ENCODE assay signal across 8 cellular contexts in the genomic region with DNA sequence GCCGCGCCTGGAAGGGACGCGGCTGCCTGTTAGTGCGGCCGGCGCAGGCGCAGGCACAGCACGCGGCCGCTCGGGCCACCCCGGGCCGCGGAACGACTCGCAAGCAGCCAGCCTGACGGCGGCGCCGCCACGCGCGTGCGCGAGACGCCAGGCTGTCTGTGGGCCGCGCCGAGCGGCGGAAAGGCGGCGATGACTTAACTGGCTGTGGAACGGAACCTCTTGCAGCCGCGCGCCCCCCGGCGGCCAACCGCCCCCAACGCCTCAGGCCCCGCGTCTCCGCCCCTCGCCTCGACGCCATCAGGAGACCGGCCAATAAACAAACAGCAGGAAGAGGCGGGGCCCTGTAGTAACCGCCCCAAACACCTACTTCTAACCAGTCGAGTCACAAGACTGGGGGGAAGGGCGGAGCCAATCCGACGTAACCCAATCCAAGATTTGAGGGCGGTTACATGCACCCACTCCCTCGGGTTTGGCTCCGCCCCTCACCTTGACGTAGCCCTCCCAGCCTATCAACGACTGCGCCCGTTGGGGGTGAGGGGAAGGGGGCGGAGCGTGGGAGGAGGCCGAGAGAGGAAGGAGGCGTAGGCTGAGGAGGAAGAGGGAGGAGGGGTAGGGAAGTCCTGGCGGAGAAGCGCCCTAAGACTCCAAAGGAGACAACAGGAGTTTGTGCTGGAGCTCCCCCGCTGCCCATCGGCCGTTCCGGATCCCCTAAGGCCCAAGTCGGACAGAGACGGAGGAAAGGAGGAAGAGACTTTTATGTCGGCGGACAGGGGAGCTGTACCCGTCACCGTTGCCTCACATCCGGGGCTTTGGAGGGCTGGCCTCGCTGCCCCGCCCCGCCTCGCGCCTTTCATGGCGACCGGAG. TPM values are rescaled to one million over a fixed set of nuclear protein-coding genes. Genes with fewer than 3 reads are reported as not detected.
DNase-seq lines count a peak whose midpoint lies in the region; ATAC-seq and TF ChIP-seq lines count a peak whose summit lies in the region.

A gene (plus strand): TSS at position 566 of the 865 bp plus-strand sequence. CDS start 1,088 bp downstream, outside the sequence.

- H3K9me3 Mint-ChIP-seq in CD14-positive monocyte: peaks cover 0 to 2% (median 0%) of the 10 kb centered on the region in 7 donors

- ATAC-seq in GM19372 (IDR thresholded peaks at IDR 0.05; ENCODE audit: low read depth, unreplicated experiment) (peak; percentile 68), HG03565 (IDR thresholded peaks at IDR 0.05; ENCODE audit: unreplicated experiment) (peak; percentile 65)

- H3K27me3 Mint-ChIP-seq in CD14-positive monocyte (ENCODE audit: low read depth in 3 of 3): peaks cover 0 to 1% (median 0%) of the 10 kb centered on the region in 3 donors

- H3K4me3 Mint-ChIP-seq in CD14-positive monocyte: peak within 1 kb of the TSS; percentile 90 to 99

- peak; percentile 68 for TF ChIP-seq CTCF in CD14-positive monocyte (IDR thresholded peaks at IDR 0.05)
- peak; percentile 75 for TF ChIP-seq CTCF in liver (IDR thresholded peaks at IDR 0.05; ENCODE audit: low read depth, low read length, missing input control)

- H3K9ac ChIP-seq in liver (ENCODE audit: low read depth in 1 of 2, low read length in 2 of 2): peak within 1 kb of the TSS; percentile 94

- H3K36me3 ChIP-seq in liver (ENCODE audit: control insufficient read depth in 4 of 4, insufficient read depth in 3 of 4, low read depth in 1 of 4, low read length in 3 of 4): peaks cover 15 to 39% (median 28%) of the 10 kb centered on the region in 4 donors

- H3K4me1 Mint-ChIP-seq in CD14-positive monocyte: peaks cover 38% of the 10 kb centered on the region

- peak within 1 kb of the TSS; percentile 93 to 95 for H3K27ac ChIP-seq in liver (ENCODE audit: low read depth in 1 of 2, low read length in 2 of 2)

- peaks cover 56 to 63% of the 10 kb centered on the region in 2 donors for H3K36me3 Mint-ChIP-seq in CD14-positive monocyte

- peaks cover 3 to 33% (median 29%) of the 10 kb centered on the region in 4 donors for H3K4me1 ChIP-seq in liver (ENCODE audit: control insufficient read depth in 4 of 4, insufficient read depth in 4 of 4, low read length in 3 of 4)

- intact Hi-C loops in CD14-positive monocyte (cut with micrococcal nuclease): loop anchor here (1.0 to 10.0 kb wide), 6 partner anchors 40 to 283 kb away; a partner anchor contains a TSS

- no peaks in the 10 kb centered on the region for H3K9me3 ChIP-seq in liver (ENCODE audit: control insufficient read depth in 4 of 4, low read length in 3 of 4)

- WGBS in liver: under 1% methylated on average over 86 of the region's 86 CpGs

- DNase-seq in CD14-positive monocyte (ENCODE audit: low spot score) (peak; percentile 100), NCI-H774 (lab: John Stamatoyannopoulos, UW) (peak; percentile 99), dermis microvascular lymphatic vessel endothelial cell (ENCODE audit: low read depth in 2 of 2) (peak; percentile 100)
- peak; percentile 100 for DNase-seq in activated CD4-positive, alpha-beta T cell treated with anti-CD3 and anti-CD28 coated beads, Interleukin-2, amount 50 U/mL, for 48 hours
- peak; percentile 99 to 100 for DNase-seq in stimulated activated CD4-positive, alpha-beta T cell treated with anti-CD3 and anti-CD28 coated beads, Interleukin-4, amount 100 ng/mL, for 4 hours

- peak; percentile 57 to 66 for TF ChIP-seq RAD21 in liver (IDR thresholded peaks at IDR 0.05)

- peak within 1 kb of the TSS; percentile 100 for H3K27ac Mint-ChIP-seq in CD14-positive monocyte

- no peaks in the 10 kb centered on the region for H3K27me3 ChIP-seq in liver (ENCODE audit: control insufficient read depth in 4 of 4, insufficient read depth in 4 of 4, low read length in 3 of 4)

- H3K4me3 ChIP-seq in liver (ENCODE audit: low read depth in 1 of 3, low read length in 3 of 3): peak within 1 kb of the TSS; percentile 77 to 88 (median 83)

TF ChIP-seq in liver, 16 proteins besides CTCF, POLR2A, EP300 and RAD21:
- TF ChIP-seq TAF1 (conservative IDR thresholded peaks at IDR 0.05): peak; percentile 14
- no peak for TF ChIP-seq FOXA1 (IDR thresholded peaks at IDR 0.05)
- TF ChIP-seq, protein P1, sequence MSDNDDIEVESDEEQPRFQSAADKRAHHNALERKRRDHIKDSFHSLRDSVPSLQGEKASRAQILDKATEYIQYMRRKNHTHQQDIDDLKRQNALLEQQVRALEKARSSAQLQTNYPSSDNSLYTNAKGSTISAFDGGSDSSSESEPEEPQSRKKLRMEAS (IDR thresholded peaks at IDR 0.05): peak; percentile 57
- TF ChIP-seq YY1 (IDR thresholded peaks at IDR 0.05): peak; percentile 94
- TF ChIP-seq GABPA (IDR thresholded peaks at IDR 0.05 in 1 of 2, conservative IDR thresholded peaks at IDR 0.05 in 1 of 2): peak; percentile 35 to 81
- peak; percentile 21 to 48 for TF ChIP-seq RXRA (IDR thresholded peaks at IDR 0.05)
- TF ChIP-seq, protein P2, sequence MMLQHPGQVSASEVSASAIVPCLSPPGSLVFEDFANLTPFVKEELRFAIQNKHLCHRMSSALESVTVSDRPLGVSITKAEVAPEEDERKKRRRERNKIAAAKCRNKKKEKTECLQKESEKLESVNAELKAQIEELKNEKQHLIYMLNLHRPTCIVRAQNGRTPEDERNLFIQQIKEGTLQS (IDR thresholded peaks at IDR 0.05): peak; percentile 44
- TF ChIP-seq, protein P3, sequence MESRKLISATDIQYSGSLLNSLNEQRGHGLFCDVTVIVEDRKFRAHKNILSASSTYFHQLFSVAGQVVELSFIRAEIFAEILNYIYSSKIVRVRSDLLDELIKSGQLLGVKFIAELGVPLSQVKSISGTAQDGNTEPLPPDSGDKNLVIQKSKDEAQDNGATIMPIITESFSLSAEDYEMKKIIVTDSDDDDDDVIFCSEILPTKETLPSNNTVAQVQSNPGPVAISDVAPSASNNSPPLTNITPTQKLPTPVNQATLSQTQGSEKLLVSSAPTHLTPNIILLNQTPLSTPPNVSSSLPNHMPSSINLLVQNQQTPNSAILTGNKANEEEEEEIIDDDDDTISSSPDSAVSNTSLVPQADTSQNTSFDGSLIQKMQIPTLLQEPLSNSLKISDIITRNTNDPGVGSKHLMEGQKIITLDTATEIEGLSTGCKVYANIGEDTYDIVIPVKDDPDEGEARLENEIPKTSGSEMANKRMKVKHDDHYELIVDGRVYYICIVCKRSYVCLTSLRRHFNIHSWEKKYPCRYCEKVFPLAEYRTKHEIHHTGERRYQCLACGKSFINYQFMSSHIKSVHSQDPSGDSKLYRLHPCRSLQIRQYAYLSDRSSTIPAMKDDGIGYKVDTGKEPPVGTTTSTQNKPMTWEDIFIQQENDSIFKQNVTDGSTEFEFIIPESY (IDR thresholded peaks at IDR 0.05): no peak
- TF ChIP-seq HNF4G (IDR thresholded peaks at IDR 0.05): no peak
- TF ChIP-seq, protein P4, sequence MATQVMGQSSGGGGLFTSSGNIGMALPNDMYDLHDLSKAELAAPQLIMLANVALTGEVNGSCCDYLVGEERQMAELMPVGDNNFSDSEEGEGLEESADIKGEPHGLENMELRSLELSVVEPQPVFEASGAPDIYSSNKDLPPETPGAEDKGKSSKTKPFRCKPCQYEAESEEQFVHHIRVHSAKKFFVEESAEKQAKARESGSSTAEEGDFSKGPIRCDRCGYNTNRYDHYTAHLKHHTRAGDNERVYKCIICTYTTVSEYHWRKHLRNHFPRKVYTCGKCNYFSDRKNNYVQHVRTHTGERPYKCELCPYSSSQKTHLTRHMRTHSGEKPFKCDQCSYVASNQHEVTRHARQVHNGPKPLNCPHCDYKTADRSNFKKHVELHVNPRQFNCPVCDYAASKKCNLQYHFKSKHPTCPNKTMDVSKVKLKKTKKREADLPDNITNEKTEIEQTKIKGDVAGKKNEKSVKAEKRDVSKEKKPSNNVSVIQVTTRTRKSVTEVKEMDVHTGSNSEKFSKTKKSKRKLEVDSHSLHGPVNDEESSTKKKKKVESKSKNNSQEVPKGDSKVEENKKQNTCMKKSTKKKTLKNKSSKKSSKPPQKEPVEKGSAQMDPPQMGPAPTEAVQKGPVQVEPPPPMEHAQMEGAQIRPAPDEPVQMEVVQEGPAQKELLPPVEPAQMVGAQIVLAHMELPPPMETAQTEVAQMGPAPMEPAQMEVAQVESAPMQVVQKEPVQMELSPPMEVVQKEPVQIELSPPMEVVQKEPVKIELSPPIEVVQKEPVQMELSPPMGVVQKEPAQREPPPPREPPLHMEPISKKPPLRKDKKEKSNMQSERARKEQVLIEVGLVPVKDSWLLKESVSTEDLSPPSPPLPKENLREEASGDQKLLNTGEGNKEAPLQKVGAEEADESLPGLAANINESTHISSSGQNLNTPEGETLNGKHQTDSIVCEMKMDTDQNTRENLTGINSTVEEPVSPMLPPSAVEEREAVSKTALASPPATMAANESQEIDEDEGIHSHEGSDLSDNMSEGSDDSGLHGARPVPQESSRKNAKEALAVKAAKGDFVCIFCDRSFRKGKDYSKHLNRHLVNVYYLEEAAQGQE (IDR thresholded peaks at IDR 0.05): peak; percentile 46
- peak; percentile 19 for TF ChIP-seq FOXA2 (IDR thresholded peaks at IDR 0.05)
- TF ChIP-seq JUND (IDR thresholded peaks at IDR 0.05): no peak
- peak; percentile 95 for TF ChIP-seq SP1 (IDR thresholded peaks at IDR 0.05)
- TF ChIP-seq HNF4A (conservative IDR thresholded peaks at IDR 0.05): no peak
- TF ChIP-seq EGR1 (IDR thresholded peaks at IDR 0.05; ENCODE audit: low read depth in 2 of 2): peak; percentile 86 to 88
- peak; percentile 8 for TF ChIP-seq NR2F2 (IDR thresholded peaks at IDR 0.05)
TF ChIP-seq in liver: peak in this region for 11.

RNA-seq across cellular contexts. Expression of the gene that starts here (rescaled TPM):
- 1 to 10 TPM; 1.4 to 2.1 TPM for polyA plus RNA-seq in CD14-positive monocyte
- 6.9 and 13.4 TPM in 2 replicates for total RNA-seq in dermis microvascular lymphatic vessel endothelial cell
- total RNA-seq in liver: 10 to 100 TPM in 1 of 2 donors, 1 to 10 TPM in 1; 7.3 to 15.1 TPM
- polyA plus RNA-seq in liver: 10 to 100 TPM in 1 of 2 donors, 1 to 10 TPM in 1; 4.1 to 15.5 TPM

Comparison
In these comparisons a context has a peak if more than half of its experiments do, and no peak if none do; other contexts are left out.
1. Peak in every context shown above with its lines: DNase-seq, ATAC-seq, H3K4me3 ChIP-seq and H3K27ac ChIP-seq.